In genomic region chr2:10305715-10306114, GRCh38 we compare ENCODE assay signal across 9 cellular contexts. TPM values are rescaled to one million over a fixed set of nuclear protein-coding genes. Genes with fewer than 3 reads are reported as not detected.
DNase-seq lines count a peak whose midpoint lies in the region; ATAC-seq and TF ChIP-seq lines count a peak whose summit lies in the region.
"Had no signal": no experiment of that assay in that cellular context is flagged by ENCODE, and none has a peak within 500 bp of the region (broad histone marks: within the 10 kb centered on the region; RNA-seq: fewer than 3 reads in every experiment).

No MANE protein-coding gene starts in this region.

- peak overlapping the region; percentile 87 to 100 (median 91) for H3K4me3 Mint-ChIP-seq in CD4-positive, alpha-beta memory T cell
- peak overlapping the region; percentile 97 for H3K4me3 Mint-ChIP-seq in activated naive CD8-positive, alpha-beta T cell treated with anti-CD3 and anti-CD28 coated beads, Interleukin-2, amount 50 U/mL, for 24 hours
- peak overlapping the region; percentile 88 to 97 (median 96) for H3K4me3 Mint-ChIP-seq in naive thymus-derived CD8-positive, alpha-beta T cell

- no peaks in the 10 kb centered on the region for H3K9me3 ChIP-seq in CD4-positive, alpha-beta memory T cell (ENCODE audit: control insufficient read depth in 1 of 2, low read length in 2 of 2)
- H3K9me3 ChIP-seq in OCI-LY3 (ENCODE audit: insufficient read depth, low read length): no peaks in the 10 kb centered on the region
- no peaks in the 10 kb centered on the region for H3K9me3 ChIP-seq in effector memory CD4-positive, alpha-beta T cell (ENCODE audit: control insufficient read depth, low read length)
- H3K9me3 ChIP-seq: thoracic aorta had no signal

- DNase-seq in CD4-positive, alpha-beta memory T cell: peak in 4 of 5 donors; percentile 24 to 55 (median 27)
- peak; percentile 50 for DNase-seq in activated naive CD8-positive, alpha-beta T cell treated with anti-CD3 and anti-CD28 coated beads, Interleukin-2, amount 50 U/mL, for 24 hours
- DNase-seq in naive thymus-derived CD8-positive, alpha-beta T cell: peak in 8 of 10 donors; percentile 30 to 77 (median 47)
- no peak for DNase-seq in effector memory CD4-positive, alpha-beta T cell
- no peak for DNase-seq in NCI-H2171 treated with DMSO at 0.1 percent for 48 hours (lab: John Stamatoyannopoulos, UW)

- intact Hi-C loops in CD4-positive, alpha-beta memory T cell (cut with micrococcal nuclease): loop anchor here (1.0 to 10.0 kb wide), 5 partner anchors 26 to 509 kb away; partner anchors contain the start of gene PDIA6

- no peaks in the 10 kb centered on the region for H3K27me3 ChIP-seq in CD4-positive, alpha-beta memory T cell (ENCODE audit: insufficient read depth, low read length)
- peaks cover 33% of the 10 kb centered on the region for H3K27me3 ChIP-seq in OCI-LY3 (ENCODE audit: low read depth, low read length)
- H3K27me3 ChIP-seq in effector memory CD4-positive, alpha-beta T cell (replicated peaks; ENCODE audit: control insufficient read depth, insufficient read depth, low read length, poor library complexity, severe bottlenecking): no peaks in the 10 kb centered on the region

- peak; percentile 31 for TF ChIP-seq CTCF in OCI-LY3 (IDR thresholded peaks at IDR 0.05; ENCODE audit: low read depth, low read length)

- CTCF ChIA-PET in CD4-positive, alpha-beta memory T cell (lab: Charles Lee; ENCODE audit: partially characterized antibody): interaction anchor here (0.6 to 11.6 kb wide), 12 partner anchors 9 to 181 kb away, joined by 3 to 208 read pairs (median 4); no protein-coding TSS in a partner anchor

- H3K79me2 ChIP-seq in OCI-LY3 (ENCODE audit: low read length): no peaks in the 10 kb centered on the region

- H3K4me2 ChIP-seq in OCI-LY3 (ENCODE audit: low read length): no peak overlapping the region

- peaks cover 80% of the 10 kb centered on the region for H3K4me1 ChIP-seq in CD4-positive, alpha-beta memory T cell (ENCODE audit: insufficient read depth, low read length)
- peaks cover 12% of the 10 kb centered on the region for H3K4me1 ChIP-seq in OCI-LY3 (ENCODE audit: low read length)
- peaks cover 58% of the 10 kb centered on the region for H3K4me1 ChIP-seq in effector memory CD4-positive, alpha-beta T cell (ENCODE audit: control insufficient read depth, insufficient read depth, low read length, poor library complexity, severe bottlenecking)

- H3K9me3 Mint-ChIP-seq in CD4-positive, alpha-beta memory T cell: no peaks in the 10 kb centered on the region
- H3K9me3 Mint-ChIP-seq in activated naive CD8-positive, alpha-beta T cell treated with anti-CD3 and anti-CD28 coated beads, Interleukin-2, amount 50 U/mL, for 24 hours: no peaks in the 10 kb centered on the region
- no peaks in the 10 kb centered on the region for H3K9me3 Mint-ChIP-seq in naive thymus-derived CD8-positive, alpha-beta T cell

- peaks cover 59 to 83% (median 72%) of the 10 kb centered on the region in 4 donors for H3K4me1 Mint-ChIP-seq in CD4-positive, alpha-beta memory T cell
- H3K4me1 Mint-ChIP-seq in activated naive CD8-positive, alpha-beta T cell treated with anti-CD3 and anti-CD28 coated beads, Interleukin-2, amount 50 U/mL, for 24 hours: peaks cover 69% of the 10 kb centered on the region
- H3K4me1 Mint-ChIP-seq in naive thymus-derived CD8-positive, alpha-beta T cell: peaks cover 55 to 75% (median 73%) of the 10 kb centered on the region in 4 donors

- no peak overlapping the region for H2AFZ ChIP-seq in OCI-LY3 (ENCODE audit: low read depth, low read length)

- no peak overlapping the region for H3K9ac ChIP-seq in OCI-LY3 (ENCODE audit: low read length)

- peak overlapping the region in 1 of 2 donors; percentile 31 for H3K4me3 ChIP-seq in CD4-positive, alpha-beta memory T cell (ENCODE audit: low read length in 2 of 2)
- no peak overlapping the region for H3K4me3 ChIP-seq in OCI-LY3 (ENCODE audit: low read length)
- H3K4me3 ChIP-seq in effector memory CD4-positive, alpha-beta T cell (ENCODE audit: insufficient read depth, low read depth, low read length, poor library complexity, severe bottlenecking): no peak overlapping the region

- peak overlapping the region; percentile 1 for H3K27ac ChIP-seq in CD4-positive, alpha-beta memory T cell (ENCODE audit: low read depth, low read length)
- no peak overlapping the region for H3K27ac ChIP-seq in OCI-LY3 (ENCODE audit: low read length)
- no peak overlapping the region for H3K27ac ChIP-seq in effector memory CD4-positive, alpha-beta T cell (ENCODE audit: insufficient read depth, low read length, poor library complexity, severe bottlenecking)
- H3K27ac ChIP-seq: thoracic aorta had no signal

- H3K27ac Mint-ChIP-seq in CD4-positive, alpha-beta memory T cell: peak overlapping the region in 5 of 7 donors; percentile 75 to 88 (median 78)
- H3K27ac Mint-ChIP-seq in activated naive CD8-positive, alpha-beta T cell treated with anti-CD3 and anti-CD28 coated beads, Interleukin-2, amount 50 U/mL, for 24 hours: peak overlapping the region; percentile 68
- peak overlapping the region; percentile 70 to 94 (median 85) for H3K27ac Mint-ChIP-seq in naive thymus-derived CD8-positive, alpha-beta T cell

- H3K27me3 Mint-ChIP-seq in CD4-positive, alpha-beta memory T cell: no peaks in the 10 kb centered on the region
- H3K27me3 Mint-ChIP-seq in activated naive CD8-positive, alpha-beta T cell treated with anti-CD3 and anti-CD28 coated beads, Interleukin-2, amount 50 U/mL, for 24 hours: no peaks in the 10 kb centered on the region
- no peaks in the 10 kb centered on the region for H3K27me3 Mint-ChIP-seq in naive thymus-derived CD8-positive, alpha-beta T cell

- H3K36me3 Mint-ChIP-seq in CD4-positive, alpha-beta memory T cell: peaks cover 0 to 4% of the 10 kb centered on the region in 2 donors
- H3K36me3 Mint-ChIP-seq in activated naive CD8-positive, alpha-beta T cell treated with anti-CD3 and anti-CD28 coated beads, Interleukin-2, amount 50 U/mL, for 24 hours (ENCODE audit: low read depth): peaks cover 4% of the 10 kb centered on the region
- peaks cover 0 to 2% (median 0%) of the 10 kb centered on the region in 3 donors for H3K36me3 Mint-ChIP-seq in naive thymus-derived CD8-positive, alpha-beta T cell

- peaks cover 53% of the 10 kb centered on the region for H4K20me1 ChIP-seq in OCI-LY3 (ENCODE audit: insufficient read depth, low read length)

- POLR2A ChIA-PET in CD4-positive, alpha-beta memory T cell (lab: Charles Lee; ENCODE audit: partially characterized antibody): interaction anchor here (2.1 to 13.6 kb wide), 4 partner anchors 10 to 142 kb away, joined by 7 to 362 read pairs (median 66); partner anchors contain the start of gene ODC1
- POLR2A ChIA-PET in naive thymus-derived CD8-positive, alpha-beta T cell (lab: Charles Lee): interaction anchor here (1.0 to 12.0 kb wide), 9 partner anchors 9 to 184 kb away, joined by 3 to 325 read pairs (median 4); partner anchors contain the start of gene ODC1

- peak; percentile 35 for ATAC-seq in activated naive CD8-positive, alpha-beta T cell treated with anti-CD3 and anti-CD28 coated beads, Interleukin-2, amount 50 U/mL, for 24 hours
- peak; percentile 33 to 51 for ATAC-seq in naive thymus-derived CD8-positive, alpha-beta T cell
- ATAC-seq in GM19455 (IDR thresholded peaks at IDR 0.05; ENCODE audit: unreplicated experiment) (no peak), GM19452 (IDR thresholded peaks at IDR 0.05; ENCODE audit: unreplicated experiment) (no peak)

- H3K36me3 ChIP-seq in CD4-positive, alpha-beta memory T cell (ENCODE audit: insufficient read depth, low read length): no peaks in the 10 kb centered on the region
- no peaks in the 10 kb centered on the region for H3K36me3 ChIP-seq in OCI-LY3 (replicated peaks; ENCODE audit: low read depth, low read length)
- H3K36me3 ChIP-seq in effector memory CD4-positive, alpha-beta T cell (ENCODE audit: control insufficient read depth, insufficient read depth, low read length): no peaks in the 10 kb centered on the region
- H3K36me3 ChIP-seq: thoracic aorta had no signal

RNA-seq across cellular contexts. Expression of gene HPCAL1, which starts 3.0 kb away (rescaled TPM):
- total RNA-seq in CD4-positive, alpha-beta memory T cell: 10 to 100 TPM; 77.1 to 80.7 TPM
- 100 to 1,000 TPM; 100 to 114 TPM for polyA plus RNA-seq in CD4-positive, alpha-beta memory T cell
- 10 to 100 TPM; 84.9 to 86.2 TPM for total RNA-seq in naive thymus-derived CD8-positive, alpha-beta T cell
- 100 to 1,000 TPM in 1 of 3 donors, 10 to 100 TPM in 2; 71.5 to 122 (median 98.2) TPM for polyA plus RNA-seq in naive thymus-derived CD8-positive, alpha-beta T cell

Comparison
In these comparisons a context has a peak if more than half of its experiments do, and no peak if none do; other contexts are left out.
1. DNase-seq: peak in CD4-positive, alpha-beta memory T cell (4 of 5), activated naive CD8-positive, alpha-beta T cell treated with anti-CD3 and anti-CD28 coated beads, Interleukin-2, amount 50 U/mL, for 24 hours (single experiment) and naive thymus-derived CD8-positive, alpha-beta T cell (8 of 10); none in effector memory CD4-positive, alpha-beta T cell (0 of 3) and NCI-H2171 treated with DMSO at 0.1 percent for 48 hours (single experiment).
2. ATAC-seq: peak in activated naive CD8-positive, alpha-beta T cell treated with anti-CD3 and anti-CD28 coated beads, Interleukin-2, amount 50 U/mL, for 24 hours (single experiment) and naive thymus-derived CD8-positive, alpha-beta T cell (2 of 2); none in GM19455 (single experiment) and GM19452 (single experiment).
3. Peak in every context shown above with its lines, with median percentiles within 50 percentile points of each other: H3K27ac Mint-ChIP-seq and H3K4me3 Mint-ChIP-seq.